Comparison of ENCODE assay signal across 9 cellular contexts in genomic region chr21:31108969-31109368, GRCh38.
A peak's percentile ranks its signal among the peaks of the same experiment; 100 is the strongest.
DNase-seq lines count a peak whose midpoint lies in the region; ATAC-seq and TF ChIP-seq lines count a peak whose summit lies in the region.
"Had no signal": no experiment of that assay in that cellular context is flagged by ENCODE, and none has a peak within 500 bp of the region (broad histone marks: within the 10 kb centered on the region; RNA-seq: fewer than 3 reads in every experiment).

No MANE protein-coding gene starts in this region.

- no peaks in the 10 kb centered on the region for H3K36me3 Mint-ChIP-seq in chondrocyte (ENCODE audit: low read depth)

- intact Hi-C loops in breast epithelium (cut with DNase I; ENCODE audit: low total_unique reads), result no loop called here

- no peak for TF ChIP-seq POLR2A in breast epithelium (IDR thresholded peaks at IDR 0.05)

- no peaks in the 10 kb centered on the region for H3K4me1 Mint-ChIP-seq in chondrocyte (ENCODE audit: low read depth)

- H3K27ac Mint-ChIP-seq in chondrocyte (ENCODE audit: unreplicated experiment), result no peak overlapping the region
- H3K27ac Mint-ChIP-seq: activated CD4-positive, alpha-beta T cell treated with anti-CD3 and anti-CD28 coated beads, Interleukin-2, amount 10 ng/mL, durations not matched to agents 7 days and 5 days had no signal

- H3K9me3 ChIP-seq in breast epithelium, result no peaks in the 10 kb centered on the region

- no peak overlapping the region for H3K4me3 ChIP-seq in breast epithelium

- no peaks in the 10 kb centered on the region for H3K36me3 ChIP-seq in breast epithelium

- ATAC-seq in GM18861 (IDR thresholded peaks at IDR 0.05; ENCODE audit: unreplicated experiment), result no peak

- H3K27ac ChIP-seq in breast epithelium, result no peak overlapping the region

- H3K4me3 Mint-ChIP-seq in chondrocyte (ENCODE audit: unreplicated experiment), result no peak overlapping the region
- H3K4me3 Mint-ChIP-seq: activated CD4-positive, alpha-beta T cell treated with anti-CD3 and anti-CD28 coated beads, Interleukin-2, amount 10 ng/mL, durations not matched to agents 7 days and 5 days had no signal

- H3K9me3 Mint-ChIP-seq in chondrocyte (ENCODE audit: low read depth), result no peaks in the 10 kb centered on the region

- H3K27me3 Mint-ChIP-seq in chondrocyte (ENCODE audit: low read depth), result no peaks in the 10 kb centered on the region
- H3K27me3 Mint-ChIP-seq: activated CD4-positive, alpha-beta T cell treated with anti-CD3 and anti-CD28 coated beads, Interleukin-2, amount 10 ng/mL, durations not matched to agents 7 days and 5 days had no signal

- H3K27me3 ChIP-seq in breast epithelium, result no peaks in the 10 kb centered on the region

- DNase-seq in NCI-H82 (lab: John Stamatoyannopoulos, UW), result peak; percentile 20
- DNase-seq in NCI-H82 treated with DMSO at 0.1 percent for 48 hours (lab: John Stamatoyannopoulos, UW; ENCODE audit: unreplicated experiment), result no peak
- DNase-seq in HT1080 (ENCODE audit: low read depth), result peak; percentile 21
- no peak for DNase-seq in chondrocyte (ENCODE audit: low spot score)
- peak; percentile 44 for DNase-seq in putamen (ENCODE audit: low spot score)
- no peak for DNase-seq in breast epithelium (ENCODE audit: low spot score in 2 of 2)
- no peak for DNase-seq in NCI-H2171 (lab: John Stamatoyannopoulos, UW)
- DNase-seq: activated CD4-positive, alpha-beta T cell treated with anti-CD3 and anti-CD28 coated beads, Interleukin-2, amount 10 ng/mL, durations not matched to agents 7 days and 5 days had no signal

- H3K4me1 ChIP-seq in breast epithelium, result no peaks in the 10 kb centered on the region

- peak; percentile 73 for TF ChIP-seq CTCF in chondrocyte (IDR thresholded peaks at IDR 0.05)
- no peak for TF ChIP-seq CTCF in breast epithelium (IDR thresholded peaks at IDR 0.05)

Comparison
In these comparisons a context has a peak if more than half of its experiments do, and no peak if none do; other contexts are left out.
1. DNase-seq: peak in NCI-H82 (single experiment), HT1080 (single experiment) and putamen (single experiment); none in NCI-H82 treated with DMSO at 0.1 percent for 48 hours (single experiment), chondrocyte (single experiment), breast epithelium (0 of 2) and NCI-H2171 (single experiment).